In genomic region chr16:58414938-58415451, GRCh38 we compare ENCODE assay signal across 17 cellular contexts.
"Had no signal": no experiment of that assay in that cellular context is flagged by ENCODE, and none has a peak within 500 bp of the region (broad histone marks: within the 10 kb centered on the region; RNA-seq: fewer than 3 reads in every experiment).

No MANE protein-coding gene starts in this region.

- ATAC-seq: activated naive CD4-positive, alpha-beta T cell treated with anti-CD3 and anti-CD28 coated beads, Interleukin-2, amount 50 U/mL, for 72 hours; natural killer cell treated with Interleukin-12 subunit alpha and Interleukin-12 subunit beta and Interleukin-15 and Interleukin-18, amount 100 ng/mL, for 72 hours; stimulated activated naive CD8-positive, alpha-beta T cell treated with anti-CD3 and anti-CD28 coated beads, Interleukin-15, Interleukin-2, amounts not matched to agents 100 U/mL and 50 U/mL, for 24 hours had no signal

- H3K27ac ChIP-seq: coronary artery, epithelial cell of prostate, upper lobe of left lung had no signal

- H3K9me3 ChIP-seq: upper lobe of left lung had no signal

- H3K9me3 Mint-ChIP-seq: activated naive CD4-positive, alpha-beta T cell treated with anti-CD3 and anti-CD28 coated beads, Interleukin-2, amount 50 U/mL, for 72 hours; immature natural killer cell; natural killer cell treated with Interleukin-12 subunit alpha and Interleukin-12 subunit beta and Interleukin-15 and Interleukin-18, amount 100 ng/mL, for 72 hours had no signal

- DNase-seq: activated CD4-positive, alpha-beta T cell treated with anti-CD3 and anti-CD28 coated beads, Interleukin-2, amount 50 U/mL, for 1 hour; activated CD4-positive, CD25-positive, alpha-beta regulatory T cell; activated T-cell treated with anti-CD3 and anti-CD28 coated beads, Interleukin-2, amount 50 U/mL, for 1 hour; amniotic stem cell; effector memory CD4-positive, alpha-beta T cell; immature natural killer cell; occipital lobe; stimulated activated CD4-positive, alpha-beta T cell treated with anti-CD3 and anti-CD28 coated beads, Interleukin-2, amount 100 ng/mL, for 48 hours; stimulated activated CD8-positive, alpha-beta memory T cell treated with anti-CD3 and anti-CD28 coated beads, Interleukin-4, amount 100 ng/mL, for 48 hours; stimulated activated naive CD8-positive, alpha-beta T cell treated with anti-CD3 and anti-CD28 coated beads, Interleukin-15, Interleukin-2, amounts not matched to agents 100 U/mL and 50 U/mL, for 24 hours; T-helper 2 cell; upper lobe of left lung had no signal

- FAIRE-seq: bronchial epithelial cell had no signal

- H3K4me3 Mint-ChIP-seq: immature natural killer cell; natural killer cell treated with Interleukin-12 subunit alpha and Interleukin-12 subunit beta and Interleukin-15 and Interleukin-18, amount 100 ng/mL, for 72 hours had no signal

- H3K27me3 ChIP-seq: upper lobe of left lung had no signal

- H3K36me3 ChIP-seq: upper lobe of left lung had no signal

- H3K4me3 ChIP-seq: coronary artery, upper lobe of left lung had no signal

- H3K27ac Mint-ChIP-seq: activated naive CD4-positive, alpha-beta T cell treated with anti-CD3 and anti-CD28 coated beads, Interleukin-2, amount 50 U/mL, for 72 hours; immature natural killer cell; natural killer cell treated with Interleukin-12 subunit alpha and Interleukin-12 subunit beta and Interleukin-15 and Interleukin-18, amount 100 ng/mL, for 72 hours had no signal

- H3K36me3 Mint-ChIP-seq: activated naive CD4-positive, alpha-beta T cell treated with anti-CD3 and anti-CD28 coated beads, Interleukin-2, amount 50 U/mL, for 72 hours; immature natural killer cell; natural killer cell treated with Interleukin-12 subunit alpha and Interleukin-12 subunit beta and Interleukin-15 and Interleukin-18, amount 100 ng/mL, for 72 hours had no signal
